22 cellular contexts compared by ENCODE assay signal in the genomic region with DNA sequence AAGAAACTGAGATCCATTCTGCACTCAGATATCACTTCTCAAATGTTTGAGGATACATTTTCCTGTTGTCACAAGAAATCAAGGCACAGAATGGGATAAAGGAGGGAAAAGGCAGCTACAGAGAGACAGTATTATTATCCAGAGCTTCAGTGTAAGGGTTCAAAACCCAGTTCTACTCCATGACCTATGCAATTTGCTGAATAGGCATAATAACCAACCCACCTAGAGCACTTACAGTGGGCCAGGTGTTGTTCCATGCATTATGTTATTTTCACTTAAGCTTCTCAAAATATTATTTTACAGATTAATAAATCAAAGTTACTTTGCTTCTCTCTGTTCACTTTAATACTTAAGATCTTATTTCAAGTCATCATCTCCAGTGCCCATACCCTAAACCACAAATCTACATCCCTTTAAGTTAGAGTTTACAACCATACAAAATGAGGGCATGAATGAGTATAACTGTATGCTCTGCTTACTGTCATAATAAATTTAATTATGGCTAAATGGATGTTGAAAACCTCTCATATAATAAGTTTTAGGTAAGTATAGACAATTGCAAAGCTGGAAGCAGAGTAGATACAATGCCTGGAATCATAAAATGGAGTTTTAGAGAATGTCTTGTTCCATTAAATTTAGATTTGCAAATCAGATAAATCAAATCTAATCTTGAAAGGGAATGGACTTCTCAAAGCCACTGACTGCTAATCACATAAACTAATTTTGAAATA. TPM values are rescaled to one million over a fixed set of nuclear protein-coding genes. Genes with fewer than 3 reads are reported as not detected.
DNase-seq lines count a peak whose midpoint lies in the region; ATAC-seq, FAIRE-seq and TF ChIP-seq lines count a peak whose summit lies in the region.
"Had no signal": no experiment of that assay in that cellular context is flagged by ENCODE, and none has a peak within 500 bp of the region (broad histone marks: within the 10 kb centered on the region; RNA-seq: fewer than 3 reads in every experiment).

No MANE protein-coding gene starts in this region.

- H3K14ac ChIP-seq in IMR-90 (replicated peaks; ENCODE audit: low read depth, low read length): no peak overlapping the region

- no peak overlapping the region for H3K18ac ChIP-seq in IMR-90 (ENCODE audit: low read depth, low read length)

- H3F3A ChIP-seq in SK-N-SH (replicated peaks; ENCODE audit: insufficient read depth): no peaks in the 10 kb centered on the region

- ATAC-seq in A549 (no peak), IMR-90 (ENCODE audit: low read depth) (no peak), K562 (no peak), GM21825 (IDR thresholded peaks at IDR 0.05; ENCODE audit: unreplicated experiment) (no peak), HG02884 (IDR thresholded peaks at IDR 0.05; ENCODE audit: unreplicated experiment) (no peak)
- ATAC-seq: CD8-positive, alpha-beta T cell had no signal

- no peak for TF ChIP-seq EP300 in A549 (IDR thresholded peaks at IDR 0.05)
- TF ChIP-seq EP300 in SK-N-SH (IDR thresholded peaks at IDR 0.05; ENCODE audit: borderline replicate concordance in 1 of 2, low read depth in 1 of 2, low read length in 1 of 2): no peak
- no peak for TF ChIP-seq EP300 in K562 (IDR thresholded peaks at IDR 0.05; ENCODE audit: low read length)

- H3K36me3 ChIP-seq in IMR-90 (ENCODE audit: control insufficient read depth, insufficient read depth, low read length) (no peaks in the 10 kb centered on the region), SK-N-SH (replicated peaks in 1 of 2; ENCODE audit: control insufficient read depth in 1 of 2, insufficient read depth in 2 of 2, low read length in 1 of 2) (no peaks in the 10 kb centered on the region), K562 (ENCODE audit: control insufficient read depth, insufficient read depth, low read length) (no peaks in the 10 kb centered on the region), breast epithelium (no peaks in the 10 kb centered on the region)
- H3K36me3 ChIP-seq: BLaER1 treated with 17β-estradiol and CSF1 and Interleukin-3, amounts not matched to agents 10 nM and 100 nM had no signal

- H2BK20ac ChIP-seq in IMR-90 (ENCODE audit: low read depth, low read length): no peak overlapping the region

- FAIRE-seq in A549 (lab: Jason Lieb, UNC): no peak
- no peak for FAIRE-seq in K562 (lab: Jason Lieb, UNC)
- FAIRE-seq: A204.1, D721Med, GM12891, GM19239 had no signal

- H2AK5ac ChIP-seq in IMR-90 (ENCODE audit: low read depth, low read length): no peak overlapping the region

- no peaks in the 10 kb centered on the region for H4K20me1 ChIP-seq in IMR-90 (ENCODE audit: insufficient read depth, low read length)
- no peaks in the 10 kb centered on the region for H4K20me1 ChIP-seq in SK-N-SH (ENCODE audit: insufficient read depth)
- no peaks in the 10 kb centered on the region for H4K20me1 ChIP-seq in K562 (replicated peaks; ENCODE audit: control insufficient read depth, insufficient read depth, low read length)
- H4K20me1 ChIP-seq: BLaER1 treated with 17β-estradiol and CSF1 and Interleukin-3, amounts not matched to agents 10 nM and 100 nM had no signal

- no peak overlapping the region for H3K4me3 ChIP-seq in A549
- H3K4me3 ChIP-seq in IMR-90 (ENCODE audit: insufficient read depth, low read depth, low read length): no peak overlapping the region
- no peak overlapping the region for H3K4me3 ChIP-seq in SK-N-SH (ENCODE audit: low read depth in 2 of 2, low read length in 1 of 2)
- H3K4me3 ChIP-seq in K562: no peak overlapping the region
- H3K4me3 ChIP-seq in breast epithelium: no peak overlapping the region
- H3K4me3 ChIP-seq: BLaER1 treated with 17β-estradiol and CSF1 and Interleukin-3, amounts not matched to agents 10 nM and 100 nM had no signal

- H3K9ac ChIP-seq in IMR-90 (ENCODE audit: low read depth, low read length): no peak overlapping the region
- H3K9ac ChIP-seq in SK-N-SH: no peak overlapping the region
- no peak overlapping the region for H3K9ac ChIP-seq in K562 (ENCODE audit: insufficient read depth in 1 of 2, low read depth in 2 of 2, low read length in 2 of 2)
- H3K9ac ChIP-seq: BLaER1 treated with 17β-estradiol and CSF1 and Interleukin-3, amounts not matched to agents 10 nM and 100 nM had no signal

- no peak overlapping the region for H4K5ac ChIP-seq in IMR-90 (ENCODE audit: low read depth, low read length)

- H2BK120ac ChIP-seq in IMR-90 (ENCODE audit: low read depth, low read length): no peak overlapping the region

- no peak overlapping the region for H3K56ac ChIP-seq in IMR-90 (ENCODE audit: extremely low read depth, insufficient read depth, low read length)

- BruUV-seq in IMR-90 (replicated peaks; lab: Mats Ljungman, UMichigan) (no TSS peak), K562 (replicated peaks; lab: Mats Ljungman, UMichigan) (no TSS peak)

- H3K4ac ChIP-seq in IMR-90 (ENCODE audit: low read depth, low read length): no peak overlapping the region

- POLR2A ChIA-PET in A549 (lab: Yijun Ruan, JAX) (no interaction called here), IMR-90 (lab: Charles Lee; ENCODE audit: unreplicated experiment) (no interaction called here), SK-N-SH (lab: Yijun Ruan, JAX) (no interaction called here), K562 (lab: Yijun Ruan, JAX) (no interaction called here)

- H3K9me3 ChIP-seq in A549 (no peaks in the 10 kb centered on the region), IMR-90 (ENCODE audit: control insufficient read depth, insufficient read depth, low read length) (no peaks in the 10 kb centered on the region), SK-N-SH (no peaks in the 10 kb centered on the region), K562 (replicated peaks; ENCODE audit: control insufficient read depth, insufficient read depth, low read depth, low read length) (peaks cover 2% of the 10 kb centered on the region; the same call in 1 of the 2 replicates), breast epithelium (no peaks in the 10 kb centered on the region)
- H3K9me3 ChIP-seq: BLaER1 treated with 17β-estradiol and CSF1 and Interleukin-3, amounts not matched to agents 10 nM and 100 nM; Caco-2 had no signal

- H3K23ac ChIP-seq in IMR-90 (ENCODE audit: low read depth, low read length): no peak overlapping the region

- H3K9me1 ChIP-seq in IMR-90 (ENCODE audit: insufficient read depth, low read length): no peaks in the 10 kb centered on the region
- no peaks in the 10 kb centered on the region for H3K9me1 ChIP-seq in K562 (ENCODE audit: control insufficient read depth, insufficient read depth, low read length)

- DNase-seq in A549 (ENCODE audit: low read depth in 1 of 2, low spot score in 1 of 2) (no peak), IMR-90 (no peak), SK-N-SH (peak; percentile 2), K562 (ENCODE audit: extremely low read depth in 1 of 4, low spot score in 3 of 4) (no peak), breast epithelium (ENCODE audit: low spot score in 2 of 2) (no peak)
- DNase-seq in stimulated activated CD4-positive, alpha-beta T cell treated with anti-CD3 and anti-CD28 coated beads, Interleukin-4, amount 100 ng/mL, for 1 hour: no peak
- DNase-seq: 8988T; AML-193; Caco-2; Calu3; CD4-positive, alpha-beta T cell; CD8-positive, alpha-beta T cell; DMS79 treated with DMSO at 0.1 percent for 48 hours; GF-D8 had no signal

- no peaks in the 10 kb centered on the region for H3K4me1 ChIP-seq in A549
- no peaks in the 10 kb centered on the region for H3K4me1 ChIP-seq in IMR-90 (ENCODE audit: control insufficient read depth, insufficient read depth, low read length)
- H3K4me1 ChIP-seq in SK-N-SH (ENCODE audit: control insufficient read depth in 1 of 2, insufficient read depth in 2 of 2, low read depth in 1 of 2, low read length in 1 of 2): peaks cover 0 to 2% of the 10 kb centered on the region in 2 experiments; a peak in 1 of 4 replicates
- H3K4me1 ChIP-seq in K562 (replicated peaks in 1 of 2; ENCODE audit: control insufficient read depth in 2 of 2, insufficient read depth in 2 of 2, low read length in 2 of 2): no peaks in the 10 kb centered on the region
- no peaks in the 10 kb centered on the region for H3K4me1 ChIP-seq in breast epithelium
- H3K4me1 ChIP-seq: BLaER1 treated with 17β-estradiol and CSF1 and Interleukin-3, amounts not matched to agents 10 nM and 100 nM; Caco-2 had no signal

- no peak for TF ChIP-seq CTCF in A549 (IDR thresholded peaks at IDR 0.05)
- no peak for TF ChIP-seq CTCF in IMR-90 (conservative IDR thresholded peaks at IDR 0.05; ENCODE audit: low read depth, low read length)
- TF ChIP-seq CTCF in SK-N-SH (IDR thresholded peaks at IDR 0.05): no peak
- TF ChIP-seq CTCF in K562 (IDR thresholded peaks at IDR 0.05 in 2 of 3, conservative IDR thresholded peaks at IDR 0.05 in 1 of 3; ENCODE audit: insufficient read depth in 2 of 3, low read depth in 1 of 3, low read length in 3 of 3): no peak
- TF ChIP-seq CTCF in breast epithelium (IDR thresholded peaks at IDR 0.05): no peak

- intact Hi-C loops in IMR-90 (cut with micrococcal nuclease) (no loop called here), K562 (cut with micrococcal nuclease) (no loop called here), breast epithelium (cut with DNase I; ENCODE audit: low total_unique reads) (no loop called here)

- in situ Hi-C loops in IMR-90 (cut with MboI; ENCODE audit: low sequenced_read_pairs): no loop called here
- in situ Hi-C loops in K562 (cut with MboI): no loop called here

- no peak overlapping the region for H2BK5ac ChIP-seq in IMR-90 (ENCODE audit: low read depth, low read length, poor library complexity, severe bottlenecking)

- H4K8ac ChIP-seq in IMR-90 (ENCODE audit: low read depth in 2 of 2, low read length in 2 of 2): no peak overlapping the region

- H3K4me2 ChIP-seq in A549 (no peak overlapping the region), IMR-90 (ENCODE audit: low read depth, low read length) (no peak overlapping the region), SK-N-SH (no peak overlapping the region), K562 (ENCODE audit: insufficient read depth, low read length) (no peak overlapping the region)
- H3K4me2 ChIP-seq: BLaER1 treated with 17β-estradiol and CSF1 and Interleukin-3, amounts not matched to agents 10 nM and 100 nM had no signal

- dilution Hi-C loops in IMR-90 (cut with HindIII; ENCODE audit: low sequenced_read_pairs, unreplicated experiment): no loop called here

- H4K91ac ChIP-seq in IMR-90 (ENCODE audit: insufficient read depth, low read depth, low read length): no peak overlapping the region

- H2AFZ ChIP-seq in IMR-90 (replicated peaks; ENCODE audit: low read length, poor library complexity) (no peak overlapping the region), SK-N-SH (ENCODE audit: low read depth) (no peak overlapping the region), K562 (ENCODE audit: low read depth, low read length) (no peak overlapping the region)

- H3K79me1 ChIP-seq in IMR-90 (ENCODE audit: low read depth in 1 of 2, low read length in 2 of 2): no peaks in the 10 kb centered on the region

- no peak for TF ChIP-seq POLR2A in A549 (IDR thresholded peaks at IDR 0.05; ENCODE audit: low read length)
- no peak for TF ChIP-seq POLR2A in IMR-90 (IDR thresholded peaks at IDR 0.05; ENCODE audit: low read depth, low read length)
- no peak for TF ChIP-seq POLR2A in K562 (conservative IDR thresholded peaks at IDR 0.05)
- TF ChIP-seq POLR2A in breast epithelium (IDR thresholded peaks at IDR 0.05): no peak

- H3K27ac ChIP-seq in A549: no peak overlapping the region
- H3K27ac ChIP-seq in IMR-90 (ENCODE audit: insufficient read depth, low read length): no peak overlapping the region
- H3K27ac ChIP-seq in SK-N-SH (ENCODE audit: low read depth in 2 of 2, low read length in 1 of 2): peak overlapping the region in 1 of 2 experiments; percentile 76; a peak in 2 of 4 replicates
- no peak overlapping the region for H3K27ac ChIP-seq in K562 (ENCODE audit: extremely low read depth, low read depth, low read length)
- H3K27ac ChIP-seq in breast epithelium: no peak overlapping the region
- H3K27ac ChIP-seq: BLaER1 treated with 17β-estradiol and CSF1 and Interleukin-3, amounts not matched to agents 10 nM and 100 nM; C4-2B had no signal

- no peaks in the 10 kb centered on the region for H3K27me3 ChIP-seq in IMR-90 (ENCODE audit: control insufficient read depth, insufficient read depth, low read length)
- H3K27me3 ChIP-seq in SK-N-SH (ENCODE audit: insufficient read depth): no peaks in the 10 kb centered on the region
- no peaks in the 10 kb centered on the region for H3K27me3 ChIP-seq in K562 (ENCODE audit: control insufficient read depth in 2 of 2, insufficient read depth in 2 of 2, low read length in 2 of 2)
- no peaks in the 10 kb centered on the region for H3K27me3 ChIP-seq in breast epithelium
- H3K27me3 ChIP-seq: BLaER1 treated with 17β-estradiol and CSF1 and Interleukin-3, amounts not matched to agents 10 nM and 100 nM had no signal

- H2AK9ac ChIP-seq in IMR-90 (replicated peaks; ENCODE audit: low read depth, low read length, poor library complexity): no peak overlapping the region

- no peaks in the 10 kb centered on the region for H3K79me2 ChIP-seq in SK-N-SH (ENCODE audit: insufficient read depth)
- H3K79me2 ChIP-seq in K562 (ENCODE audit: control insufficient read depth, insufficient read depth, low read length): no peaks in the 10 kb centered on the region

- no peak overlapping the region for H2BK15ac ChIP-seq in IMR-90 (ENCODE audit: low read depth, low read length)

- CTCF ChIA-PET in A549 (lab: Yijun Ruan, JAX): no interaction called here
- CTCF ChIA-PET in IMR-90 (lab: Yijun Ruan, JAX): no interaction called here
- CTCF ChIA-PET in SK-N-SH (lab: Yijun Ruan, JAX): interaction anchor here (1.9 kb wide), 1 partner anchor 10 kb away, joined by 7 read pairs; no protein-coding TSS in a partner anchor
- CTCF ChIA-PET in K562 (lab: Yijun Ruan, JAX; ENCODE audit: low intra/inter-chr PET ratio): no interaction called here

- H3K9me2 ChIP-seq in SK-N-SH: no peaks in the 10 kb centered on the region

- no peak for TF ChIP-seq RAD21 in A549 (conservative IDR thresholded peaks at IDR 0.05 in 1 of 2, IDR thresholded peaks at IDR 0.05 in 1 of 2)
- TF ChIP-seq RAD21 in IMR-90 (IDR thresholded peaks at IDR 0.05; ENCODE audit: low read length): no peak
- no peak for TF ChIP-seq RAD21 in SK-N-SH (IDR thresholded peaks at IDR 0.05; ENCODE audit: low read length)
- TF ChIP-seq RAD21 in K562 (CRISPR knock-in tag; conservative IDR thresholded peaks at IDR 0.05 in 1 of 2, IDR thresholded peaks at IDR 0.05 in 1 of 2): no peak

RNA-seq across cellular contexts. Expression of a gene that starts 28.1 kb away (rescaled TPM):
- 1.1 and 1.8 TPM in 2 replicates for polyA plus RNA-seq in A549 (2011; rRNA removed)
- 0.09 and 0.12 TPM in 2 replicates for polyA plus RNA-seq in A549 (2012; cell fraction: cytosol; rRNA removed)
- 0.23 and 0.26 TPM in 2 replicates for polyA plus RNA-seq in A549 (2012; cell fraction: nucleus; rRNA removed)
- 0.41 to 0.84 TPM (median 0.70 TPM) in 3 replicates for polyA plus RNA-seq in A549 (2017; fragmentation: RNase III; extraction: RNeasy Plus Mini Kit Qiagen cat#74134 plus additional on column Dnase treatment)
- 1.5 and 1.8 TPM in 2 replicates for polyA minus RNA-seq in A549 (2011; rRNA and poly(A)+ RNA removed)
- total RNA-seq in IMR-90 (2012; rRNA removed): under 0.01 TPM in 2 replicates
- polyA plus RNA-seq in IMR-90 (2012; rRNA removed): under 0.01 and 0.05 TPM in 2 replicates
- not detected in 2 replicates for polyA plus RNA-seq in IMR-90 (2012; cell fraction: cytosol; rRNA removed)
- polyA plus RNA-seq in IMR-90 (2012; cell fraction: nucleus; rRNA removed; ENCODE audit: low replicate concordance): 0.01 TPM in 2 replicates
- 0.51 and 0.76 TPM in 2 replicates for polyA plus RNA-seq in SK-N-SH (2012; rRNA removed)
- polyA plus RNA-seq in SK-N-SH (2012; cell fraction: cytosol; rRNA removed): 0.69 and 0.82 TPM in 2 replicates
- 0.73 and 1.4 TPM in 2 replicates for polyA plus RNA-seq in SK-N-SH (2012; cell fraction: nucleus; rRNA removed)
- total RNA-seq in K562 (2011; cell fraction: chromatin; rRNA removed; ENCODE audit: low replicate concordance): not detected in 2 replicates
- total RNA-seq in K562 (2011; cell fraction: nucleolus; rRNA removed): under 0.01 TPM in 1 of 2 replicates, not detected in the other
- total RNA-seq in K562 (2011; cell fraction: nucleoplasm; rRNA removed): not detected in 2 replicates
- total RNA-seq in K562 (2014; rRNA removed): not detected in 2 replicates
- total RNA-seq in K562 (2014; rRNA removed; fragmentation: Illumina TruSeq; extraction: Trizol): not detected in 2 replicates
- under 0.01 TPM in 1 of 2 replicates, not detected in the other for total RNA-seq in K562 (2015; rRNA removed; fragmentation: Illumina TruSeq; extraction: Trizol)
- not detected in 2 replicates for total RNA-seq in K562 (2021)
- under 0.01 and 0.01 TPM in 2 replicates for polyA plus RNA-seq in K562 (2011; rRNA removed)
- under 0.01 and 0.01 TPM in 2 replicates for polyA plus RNA-seq in K562 (2011; cell fraction: cytosol; rRNA removed)
- polyA plus RNA-seq in K562 (2011; cell fraction: nucleus; rRNA removed): 0.03 TPM in 1 of 2 replicates, not detected in the other
- polyA plus RNA-seq in K562 (2012): 0.01 and 0.07 TPM in 2 replicates
- not detected in 2 replicates for polyA plus RNA-seq in K562 (2014; fragmentation: Illumina TruSeq; extraction: Trizol)
- polyA plus RNA-seq in K562 (2014; fragmentation: Nextera tagmentation; extraction: Ambion mirVana): not detected
- not detected in 2 replicates for polyA plus RNA-seq in K562 (2014; rRNA removed)
- 0.07 TPM in 1 of 2 replicates, not detected in the other for polyA minus RNA-seq in K562 (2011; rRNA and poly(A)+ RNA removed)
- polyA minus RNA-seq in K562 (2011; cell fraction: cytosol; rRNA and poly(A)+ RNA removed): under 0.01 TPM in 1 of 2 replicates, not detected in the other
- polyA minus RNA-seq in K562 (2011; cell fraction: nucleus; rRNA and poly(A)+ RNA removed): under 0.01 TPM in 2 replicates
- 10 to 100 TPM in 1 of 3 donors, 1 to 10 TPM in 2; 5.3 to 20.9 (median 5.9) TPM for total RNA-seq in breast epithelium
- total RNA-seq: CD4-positive, alpha-beta T cell; CD8-positive, alpha-beta T cell had no signal
